In genomic region chr19:35114656-35115537, GRCh38 we compare ENCODE assay signal across 8 cellular contexts. TPM values are rescaled to one million over a fixed set of nuclear protein-coding genes. Genes with fewer than 3 reads are reported as not detected.
A peak's percentile ranks its signal among the peaks of the same experiment; 100 is the strongest.
DNase-seq lines count a peak whose midpoint lies in the region; ATAC-seq and TF ChIP-seq lines count a peak whose summit lies in the region.

No MANE protein-coding gene starts in this region.

- no peaks in the 10 kb centered on the region; the same call in 2 of the 3 replicates for H3K9me3 Mint-ChIP-seq in GM23338

- H4K20me1 ChIP-seq in GM23338 (replicated peaks; ENCODE audit: insufficient read depth) = no peaks in the 10 kb centered on the region

- peak overlapping the region in 1 of 2 donors; percentile 20 for H3K9ac ChIP-seq in stomach smooth muscle (ENCODE audit: low read length in 2 of 2)

- no peaks in the 10 kb centered on the region for H3K36me3 Mint-ChIP-seq in GM23338 (ENCODE audit: low read depth)

- H3K27ac ChIP-seq in GM23338 (ENCODE audit: low read depth) = no peak overlapping the region
- H3K27ac ChIP-seq in RWPE1 = peak overlapping the region; percentile 100
- no peak overlapping the region for H3K27ac ChIP-seq in neutrophil
- H3K27ac ChIP-seq in stomach smooth muscle (ENCODE audit: low read length) = no peak overlapping the region

- peak overlapping the region; percentile 73 for H3K4me3 Mint-ChIP-seq in GM23338

- H3K4me3 ChIP-seq in GM23338 (peak overlapping the region; percentile 52), neutrophil (ENCODE audit: low read depth in 1 of 2, low read length in 1 of 2) (no peak overlapping the region), stomach smooth muscle (ENCODE audit: low read length in 2 of 2) (peak overlapping the region; percentile 40 to 65)

- ATAC-seq in GM23338 = peak; percentile 82

- peaks cover 42% of the 10 kb centered on the region for H3K4me1 Mint-ChIP-seq in GM23338

- POLR2A ChIA-PET in RWPE1 (lab: Yijun Ruan, JAX; ENCODE audit: low non-redundant PET) = no interaction called here

- DNase-seq in AG08395 (ENCODE audit: low spot score) (peak; percentile 84), GM23338 (ENCODE audit: low spot score) (peak; percentile 90), RWPE1 (ENCODE audit: low spot score) (peak; percentile 65), glomerular endothelial cell (ENCODE audit: extremely low read depth, low read depth, low spot score) (peak; percentile 14), NCI-H510A treated with DMSO at 0.1 percent for 48 hours (lab: John Stamatoyannopoulos, UW) (no peak)
- DNase-seq in activated naive CD4-positive, alpha-beta T cell treated with anti-CD3 and anti-CD28 coated beads, Interleukin-2, amount 50 U/mL, for 16 hours = peak; percentile 73

- peak overlapping the region; percentile 93 for H2AFZ ChIP-seq in GM23338

- peak overlapping the region; percentile 75 for H3K4me2 ChIP-seq in GM23338

- no peaks in the 10 kb centered on the region for H3K9me2 ChIP-seq in GM23338 (ENCODE audit: insufficient read depth)

- H3K36me3 ChIP-seq in GM23338 (ENCODE audit: insufficient read depth) (no peaks in the 10 kb centered on the region), neutrophil (no peaks in the 10 kb centered on the region), stomach smooth muscle (ENCODE audit: control insufficient read depth in 2 of 2, insufficient read depth in 2 of 2, low read length in 2 of 2) (no peaks in the 10 kb centered on the region)

- no peaks in the 10 kb centered on the region for H3K79me2 ChIP-seq in GM23338 (replicated peaks; ENCODE audit: insufficient read depth)

- TF ChIP-seq CTCF in GM23338 (conservative IDR thresholded peaks at IDR 0.05; ENCODE audit: low read depth in 2 of 2) = peak; percentile 93 to 94
- peak; percentile 97 for TF ChIP-seq CTCF in RWPE1 (conservative IDR thresholded peaks at IDR 0.05; ENCODE audit: low read depth)
- peak; percentile 79 for TF ChIP-seq CTCF in neutrophil (IDR thresholded peaks at IDR 0.05)

- CTCF ChIA-PET in RWPE1 (lab: Yijun Ruan, JAX) = interaction anchor here (0.5 to 3.9 kb wide), 14 partner anchors 10 to 566 kb away, joined by 3 to 37 read pairs (median 5); partner anchors contain the start of genes FXYD7 and LGI4

- no peak overlapping the region for H3K27ac Mint-ChIP-seq in GM23338

- H3K9me3 ChIP-seq in neutrophil (no peaks in the 10 kb centered on the region), stomach smooth muscle (ENCODE audit: control insufficient read depth in 2 of 2, low read length in 2 of 2) (no peaks in the 10 kb centered on the region)

- peaks cover 31% of the 10 kb centered on the region for H3K27me3 Mint-ChIP-seq in GM23338 (ENCODE audit: insufficient read depth, low read depth, poor library complexity)

- H3K4me1 ChIP-seq in GM23338 (ENCODE audit: insufficient read depth) = peaks cover 27% of the 10 kb centered on the region
- no peaks in the 10 kb centered on the region for H3K4me1 ChIP-seq in neutrophil (ENCODE audit: control insufficient read depth in 1 of 2, insufficient read depth in 1 of 2, low read depth in 1 of 2, low read length in 1 of 2)
- peaks cover 5% of the 10 kb centered on the region for H3K4me1 ChIP-seq in stomach smooth muscle (ENCODE audit: control insufficient read depth, insufficient read depth, low read length)

- H3K27me3 ChIP-seq in GM23338 (ENCODE audit: insufficient read depth) (no peaks in the 10 kb centered on the region), neutrophil (peaks cover 57% of the 10 kb centered on the region), stomach smooth muscle (ENCODE audit: control insufficient read depth in 1 of 2, insufficient read depth in 2 of 2, low read length in 2 of 2) (peaks cover 4 to 6% of the 10 kb centered on the region in 2 donors)

- H3F3A ChIP-seq in GM23338 (replicated peaks; ENCODE audit: low read depth) = no peaks in the 10 kb centered on the region

TF ChIP-seq in GM23338, 12 proteins besides CTCF, POLR2A, EP300 and RAD21 (continues in another document):
- no peak for TF ChIP-seq ZNF462 (CRISPR knock-in tag; IDR thresholded peaks at IDR 0.05)

RNA-seq across cellular contexts. Expression of gene FXYD3, which starts 0.7 kb away (rescaled TPM):
- not detected in 2 replicates for total RNA-seq in GM23338 (2014; rRNA removed; shearing (Covaris generic))
- 0.81 and 0.89 TPM in 2 replicates for polyA plus RNA-seq in GM23338 (2016; fragmentation: Nextera tagmentation; extraction: Ambion mirVana)
- not detected in 2 replicates for total RNA-seq in glomerular endothelial cell

RNA-seq across cellular contexts. Expression of gene LGI4, which starts 20.0 kb away (rescaled TPM):
- 3.6 and 4.3 TPM in 2 replicates for total RNA-seq in GM23338 (2014; rRNA removed; shearing (Covaris generic))
- 2.3 and 3.4 TPM in 2 replicates for polyA plus RNA-seq in GM23338 (2016; fragmentation: Nextera tagmentation; extraction: Ambion mirVana)
- not detected in 2 replicates for total RNA-seq in glomerular endothelial cell

RNA-seq across cellular contexts. Expression of gene FXYD1, which starts 23.7 kb away (rescaled TPM):
- 1.5 and 1.7 TPM in 2 replicates for total RNA-seq in GM23338 (2014; rRNA removed; shearing (Covaris generic))
- 26.8 and 31.3 TPM in 2 replicates for polyA plus RNA-seq in GM23338 (2016; fragmentation: Nextera tagmentation; extraction: Ambion mirVana)
- total RNA-seq in glomerular endothelial cell = not detected in 2 replicates

RNA-seq across cellular contexts. Expression of gene FXYD7, which starts 28.2 kb away (rescaled TPM):
- total RNA-seq in GM23338 (2014; rRNA removed; shearing (Covaris generic)) = 9.6 and 15.9 TPM in 2 replicates
- 43.7 and 44.0 TPM in 2 replicates for polyA plus RNA-seq in GM23338 (2016; fragmentation: Nextera tagmentation; extraction: Ambion mirVana)
- total RNA-seq in glomerular endothelial cell = not detected in 2 replicates

RNA-seq across cellular contexts. Expression of gene FXYD5, which starts 39.6 kb away (rescaled TPM):
- 97.7 and 98.9 TPM in 2 replicates for total RNA-seq in GM23338 (2014; rRNA removed; shearing (Covaris generic))
- 222 and 233 TPM in 2 replicates for polyA plus RNA-seq in GM23338 (2016; fragmentation: Nextera tagmentation; extraction: Ambion mirVana)
- 105 and 166 TPM in 2 replicates for total RNA-seq in glomerular endothelial cell

Comparison
In these comparisons a context has a peak if more than half of its experiments do, and no peak if none do; other contexts are left out.
1. H3K4me3 ChIP-seq: peak in GM23338 (single experiment) and stomach smooth muscle (2 of 2); none in neutrophil (0 of 2).
2. Peak in every context shown above with its lines, with median percentiles within 50 percentile points of each other: CTCF ChIP-seq.